In the genomic region with DNA sequence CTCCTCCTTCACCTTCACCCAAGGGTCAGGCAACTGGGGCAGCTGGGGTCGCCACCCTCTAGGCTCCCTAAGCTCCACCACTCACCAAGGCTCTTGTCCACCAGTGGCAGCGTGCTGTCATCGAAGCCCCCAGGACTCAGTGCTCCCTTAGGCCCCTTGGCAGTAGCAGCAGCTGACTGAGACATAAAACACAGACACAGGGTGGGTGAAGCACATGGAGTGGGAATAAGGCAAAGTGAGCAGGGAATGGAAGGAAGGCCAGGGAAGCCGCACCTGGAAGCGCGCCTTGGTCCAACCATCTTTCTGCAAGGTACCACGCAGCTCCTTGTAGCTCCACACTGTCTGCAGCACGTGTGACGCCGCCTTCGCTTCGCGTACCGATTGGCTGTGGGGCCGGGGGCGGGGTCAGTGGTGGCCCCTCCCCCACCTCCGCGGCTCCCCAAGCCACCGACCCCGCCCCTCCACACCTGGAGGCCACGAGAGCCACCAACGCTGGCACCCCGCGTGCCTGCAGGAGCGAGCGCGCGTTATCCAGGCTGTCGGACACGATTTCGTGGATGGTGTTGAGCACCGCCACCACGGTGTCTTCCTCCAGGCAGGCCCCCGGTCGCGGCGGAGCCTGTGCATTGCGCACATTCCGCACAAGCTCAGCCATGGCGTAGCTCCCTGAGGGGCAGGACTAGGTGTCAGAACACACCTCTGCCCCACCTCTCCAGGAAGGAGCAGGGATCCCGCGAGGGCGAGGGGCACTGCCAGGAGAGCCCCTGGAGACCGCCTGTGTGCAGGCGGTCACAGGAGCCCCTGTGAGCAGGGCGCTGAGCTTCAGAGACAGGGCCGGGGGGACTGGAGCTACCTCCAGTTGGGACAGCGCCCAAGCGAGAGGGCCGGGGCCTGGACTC, we compare ENCODE assay signal across 1 cellular context.
TF ChIP-seq lines count a peak whose summit lies in the region.

No MANE protein-coding gene starts in this region.

TF ChIP-seq in K562, 482 proteins besides CTCF, POLR2A, EP300 and RAD21:
- TF ChIP-seq, protein P1, sequence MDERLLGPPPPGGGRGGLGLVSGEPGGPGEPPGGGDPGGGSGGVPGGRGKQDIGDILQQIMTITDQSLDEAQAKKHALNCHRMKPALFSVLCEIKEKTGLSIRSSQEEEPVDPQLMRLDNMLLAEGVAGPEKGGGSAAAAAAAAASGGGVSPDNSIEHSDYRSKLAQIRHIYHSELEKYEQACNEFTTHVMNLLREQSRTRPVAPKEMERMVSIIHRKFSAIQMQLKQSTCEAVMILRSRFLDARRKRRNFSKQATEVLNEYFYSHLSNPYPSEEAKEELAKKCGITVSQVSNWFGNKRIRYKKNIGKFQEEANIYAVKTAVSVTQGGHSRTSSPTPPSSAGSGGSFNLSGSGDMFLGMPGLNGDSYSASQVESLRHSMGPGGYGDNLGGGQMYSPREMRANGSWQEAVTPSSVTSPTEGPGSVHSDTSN (CRISPR knock-in tag; IDR thresholded peaks at IDR 0.05; ENCODE audit: low read depth) = peak; percentile 4; the same call in 1 of the 2 replicates
- TF ChIP-seq, protein P1 (tag; conservative IDR thresholded peaks at IDR 0.05; ENCODE audit: low read depth) = no peak
- no peak for TF ChIP-seq TEAD2 (tag; IDR thresholded peaks at IDR 0.05)
- 0 out of 2 replicates have a peak, but pooled peaks have one; percentile 49 for TF ChIP-seq ZNF717 (CRISPR knock-in tag; IDR thresholded peaks at IDR 0.05)
- peak; percentile 15; the same call in 1 of the 2 replicates for TF ChIP-seq CBFA2T3 (IDR thresholded peaks at IDR 0.05)
- TF ChIP-seq KLF13 (tag; IDR thresholded peaks at IDR 0.05; ENCODE audit: borderline replicate concordance, low read depth) = no peak
- peak; percentile 48; the same call in 1 of the 2 replicates for TF ChIP-seq ELF2 (CRISPR knock-in tag; IDR thresholded peaks at IDR 0.05)
- TF ChIP-seq ATF1 (CRISPR knock-in tag; IDR thresholded peaks at IDR 0.05) = no peak
- 0 out of 2 replicates have a peak, but pooled peaks have one; percentile 52 for TF ChIP-seq ATF1 (tag; IDR thresholded peaks at IDR 0.05)
- TF ChIP-seq KDM4B (IDR thresholded peaks at IDR 0.05; ENCODE audit: borderline replicate concordance in 2 of 2, low read depth in 1 of 2) = 0 out of 4 replicates have a peak, but pooled peaks of 1 of the 2 experiments have one; percentile 55
- TF ChIP-seq NFE2 (IDR thresholded peaks at IDR 0.05; ENCODE audit: low read depth) = no peak
- TF ChIP-seq, protein P2, sequence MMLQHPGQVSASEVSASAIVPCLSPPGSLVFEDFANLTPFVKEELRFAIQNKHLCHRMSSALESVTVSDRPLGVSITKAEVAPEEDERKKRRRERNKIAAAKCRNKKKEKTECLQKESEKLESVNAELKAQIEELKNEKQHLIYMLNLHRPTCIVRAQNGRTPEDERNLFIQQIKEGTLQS (IDR thresholded peaks at IDR 0.05) = peak; percentile 32; the same call in 1 of the 2 replicates
- TF ChIP-seq, protein P2 (CRISPR knock-in tag; conservative IDR thresholded peaks at IDR 0.05) = 0 out of 2 replicates have a peak, but pooled peaks have one; percentile 23
- TF ChIP-seq, protein P3, sequence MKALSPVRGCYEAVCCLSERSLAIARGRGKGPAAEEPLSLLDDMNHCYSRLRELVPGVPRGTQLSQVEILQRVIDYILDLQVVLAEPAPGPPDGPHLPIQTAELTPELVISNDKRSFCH (CRISPR knock-in tag; IDR thresholded peaks at IDR 0.05) = no peak
- TF ChIP-seq, protein P3 (tag; IDR thresholded peaks at IDR 0.05) = peak; percentile 26; the same call in 1 of the 2 replicates
- TF ChIP-seq BHLHE40 (IDR thresholded peaks at IDR 0.05; ENCODE audit: low read length) = peak; percentile 78
- TF ChIP-seq, protein P4, sequence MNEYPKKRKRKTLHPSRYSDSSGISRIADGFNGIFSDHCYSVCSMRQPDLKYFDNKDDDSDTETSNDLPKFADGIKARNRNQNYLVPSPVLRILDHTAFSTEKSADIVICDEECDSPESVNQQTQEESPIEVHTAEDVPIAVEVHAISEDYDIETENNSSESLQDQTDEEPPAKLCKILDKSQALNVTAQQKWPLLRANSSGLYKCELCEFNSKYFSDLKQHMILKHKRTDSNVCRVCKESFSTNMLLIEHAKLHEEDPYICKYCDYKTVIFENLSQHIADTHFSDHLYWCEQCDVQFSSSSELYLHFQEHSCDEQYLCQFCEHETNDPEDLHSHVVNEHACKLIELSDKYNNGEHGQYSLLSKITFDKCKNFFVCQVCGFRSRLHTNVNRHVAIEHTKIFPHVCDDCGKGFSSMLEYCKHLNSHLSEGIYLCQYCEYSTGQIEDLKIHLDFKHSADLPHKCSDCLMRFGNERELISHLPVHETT (CRISPR knock-in tag; conservative IDR thresholded peaks at IDR 0.05 in 1 of 2, IDR thresholded peaks at IDR 0.05 in 1 of 2) = no peak
- TF ChIP-seq, protein P5, sequence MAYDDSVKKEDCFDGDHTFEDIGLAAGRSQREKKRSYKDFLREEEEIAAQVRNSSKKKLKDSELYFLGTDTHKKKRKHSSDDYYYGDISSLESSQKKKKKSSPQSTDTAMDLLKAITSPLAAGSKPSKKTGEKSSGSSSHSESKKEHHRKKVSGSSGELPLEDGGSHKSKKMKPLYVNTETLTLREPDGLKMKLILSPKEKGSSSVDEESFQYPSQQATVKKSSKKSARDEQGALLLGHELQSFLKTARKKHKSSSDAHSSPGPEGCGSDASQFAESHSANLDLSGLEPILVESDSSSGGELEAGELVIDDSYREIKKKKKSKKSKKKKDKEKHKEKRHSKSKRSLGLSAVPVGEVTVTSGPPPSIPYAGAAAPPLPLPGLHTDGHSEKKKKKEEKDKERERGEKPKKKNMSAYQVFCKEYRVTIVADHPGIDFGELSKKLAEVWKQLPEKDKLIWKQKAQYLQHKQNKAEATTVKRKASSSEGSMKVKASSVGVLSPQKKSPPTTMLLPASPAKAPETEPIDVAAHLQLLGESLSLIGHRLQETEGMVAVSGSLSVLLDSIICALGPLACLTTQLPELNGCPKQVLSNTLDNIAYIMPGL (CRISPR knock-in tag; IDR thresholded peaks at IDR 0.05) = peak; percentile 35; the same call in 1 of the 2 replicates
- TF ChIP-seq NFIX (CRISPR knock-in tag; IDR thresholded peaks at IDR 0.05; ENCODE audit: low read depth) = no peak
- TF ChIP-seq, protein P6, sequence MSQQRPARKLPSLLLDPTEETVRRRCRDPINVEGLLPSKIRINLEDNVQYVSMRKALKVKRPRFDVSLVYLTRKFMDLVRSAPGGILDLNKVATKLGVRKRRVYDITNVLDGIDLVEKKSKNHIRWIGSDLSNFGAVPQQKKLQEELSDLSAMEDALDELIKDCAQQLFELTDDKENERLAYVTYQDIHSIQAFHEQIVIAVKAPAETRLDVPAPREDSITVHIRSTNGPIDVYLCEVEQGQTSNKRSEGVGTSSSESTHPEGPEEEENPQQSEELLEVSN (IDR thresholded peaks at IDR 0.05; ENCODE audit: borderline replicate concordance in 1 of 2, extremely low read depth in 1 of 2, insufficient read depth in 1 of 2, insufficient read length in 1 of 2, low read depth in 1 of 2, low read length in 1 of 2, poor library complexity in 1 of 2, severe bottlenecking in 1 of 2) = peak; percentile 24 to 26
- TF ChIP-seq, protein P7, sequence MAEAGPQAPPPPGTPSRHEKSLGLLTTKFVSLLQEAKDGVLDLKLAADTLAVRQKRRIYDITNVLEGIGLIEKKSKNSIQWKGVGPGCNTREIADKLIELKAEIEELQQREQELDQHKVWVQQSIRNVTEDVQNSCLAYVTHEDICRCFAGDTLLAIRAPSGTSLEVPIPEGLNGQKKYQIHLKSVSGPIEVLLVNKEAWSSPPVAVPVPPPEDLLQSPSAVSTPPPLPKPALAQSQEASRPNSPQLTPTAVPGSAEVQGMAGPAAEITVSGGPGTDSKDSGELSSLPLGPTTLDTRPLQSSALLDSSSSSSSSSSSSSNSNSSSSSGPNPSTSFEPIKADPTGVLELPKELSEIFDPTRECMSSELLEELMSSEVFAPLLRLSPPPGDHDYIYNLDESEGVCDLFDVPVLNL (CRISPR knock-in tag; IDR thresholded peaks at IDR 0.05; ENCODE audit: low read depth) = no peak
- 0 out of 2 replicates have a peak, but pooled peaks have one; percentile 11 for TF ChIP-seq L3MBTL2 (IDR thresholded peaks at IDR 0.05)
- TF ChIP-seq, protein P8, sequence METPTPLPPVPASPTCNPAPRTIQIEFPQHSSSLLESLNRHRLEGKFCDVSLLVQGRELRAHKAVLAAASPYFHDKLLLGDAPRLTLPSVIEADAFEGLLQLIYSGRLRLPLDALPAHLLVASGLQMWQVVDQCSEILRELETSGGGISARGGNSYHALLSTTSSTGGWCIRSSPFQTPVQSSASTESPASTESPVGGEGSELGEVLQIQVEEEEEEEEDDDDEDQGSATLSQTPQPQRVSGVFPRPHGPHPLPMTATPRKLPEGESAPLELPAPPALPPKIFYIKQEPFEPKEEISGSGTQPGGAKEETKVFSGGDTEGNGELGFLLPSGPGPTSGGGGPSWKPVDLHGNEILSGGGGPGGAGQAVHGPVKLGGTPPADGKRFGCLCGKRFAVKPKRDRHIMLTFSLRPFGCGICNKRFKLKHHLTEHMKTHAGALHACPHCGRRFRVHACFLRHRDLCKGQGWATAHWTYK (CRISPR knock-in tag; IDR thresholded peaks at IDR 0.05) = peak; percentile 60; the same call in 1 of the 2 replicates
- peak; percentile 79; the same call in 1 of the 2 replicates for TF ChIP-seq POLR2AphosphoS2 (IDR thresholded peaks at IDR 0.05; ENCODE audit: low read length)
- TF ChIP-seq, protein P9, sequence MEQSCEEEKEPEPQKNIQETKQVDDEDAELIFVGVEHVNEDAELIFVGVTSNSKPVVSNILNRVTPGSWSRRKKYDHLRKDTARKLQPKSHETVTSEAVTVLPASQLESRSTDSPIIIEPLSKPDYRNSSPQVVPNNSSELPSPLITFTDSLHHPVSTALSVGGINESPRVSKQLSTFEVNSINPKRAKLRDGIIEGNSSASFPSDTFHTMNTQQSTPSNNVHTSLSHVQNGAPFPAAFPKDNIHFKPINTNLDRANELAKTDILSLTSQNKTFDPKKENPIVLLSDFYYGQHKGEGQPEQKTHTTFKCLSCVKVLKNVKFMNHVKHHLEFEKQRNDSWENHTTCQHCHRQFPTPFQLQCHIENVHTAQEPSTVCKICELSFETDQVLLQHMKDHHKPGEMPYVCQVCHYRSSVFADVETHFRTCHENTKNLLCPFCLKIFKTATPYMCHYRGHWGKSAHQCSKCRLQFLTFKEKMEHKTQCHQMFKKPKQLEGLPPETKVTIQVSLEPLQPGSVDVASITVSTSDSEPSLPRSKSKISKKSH (CRISPR knock-in tag; IDR thresholded peaks at IDR 0.05) = peak; percentile 42; the same call in 1 of the 2 replicates
- 0 out of 2 replicates have a peak, but pooled peaks have one; percentile 26 for TF ChIP-seq CBX1 (IDR thresholded peaks at IDR 0.05; ENCODE audit: low read depth)
- peak; percentile 26; the same call in 1 of the 2 replicates for TF ChIP-seq HDAC6 (IDR thresholded peaks at IDR 0.05; ENCODE audit: low read depth, low read length)
- 0 out of 2 replicates have a peak, but pooled peaks have one; percentile 5 for TF ChIP-seq ZNF764 (CRISPR knock-in tag; IDR thresholded peaks at IDR 0.05; ENCODE audit: low read depth)
- TF ChIP-seq ZFP36 (IDR thresholded peaks at IDR 0.05; ENCODE audit: low read depth, low read length, partially characterized antibody) = peak; percentile 85
- TF ChIP-seq MYNN (IDR thresholded peaks at IDR 0.05) = 0 out of 2 replicates have a peak, but pooled peaks have one; percentile 6
- no peak for TF ChIP-seq MYNN (CRISPR knock-in tag; IDR thresholded peaks at IDR 0.05)
- TF ChIP-seq CHD4 (IDR thresholded peaks at IDR 0.05; ENCODE audit: insufficient read depth, insufficient replicate concordance, low read depth, low read length, poor library complexity, severe bottlenecking) = peak; percentile 56
- peak; percentile 76; the same call in 1 of the 2 replicates for TF ChIP-seq ZKSCAN1 (IDR thresholded peaks at IDR 0.05; ENCODE audit: low read depth, low read length)
- TF ChIP-seq CREM (IDR thresholded peaks at IDR 0.05; ENCODE audit: low read depth) = 0 out of 2 replicates have a peak, but pooled peaks have one; percentile 47
- 0 out of 2 replicates have a peak, but pooled peaks have one; percentile 28 for TF ChIP-seq BRD4 (IDR thresholded peaks at IDR 0.05)
- peak; percentile 45 for TF ChIP-seq EGR1 (conservative IDR thresholded peaks at IDR 0.05)
- TF ChIP-seq DACH1 (IDR thresholded peaks at IDR 0.05; ENCODE audit: partially characterized antibody) = peak; percentile 24
- TF ChIP-seq MIER1 (IDR thresholded peaks at IDR 0.05; ENCODE audit: low read depth) = no peak
TF ChIP-seq in K562: peak in this region for 26.
